23 cellular contexts compared by ENCODE assay signal in the genomic region with DNA sequence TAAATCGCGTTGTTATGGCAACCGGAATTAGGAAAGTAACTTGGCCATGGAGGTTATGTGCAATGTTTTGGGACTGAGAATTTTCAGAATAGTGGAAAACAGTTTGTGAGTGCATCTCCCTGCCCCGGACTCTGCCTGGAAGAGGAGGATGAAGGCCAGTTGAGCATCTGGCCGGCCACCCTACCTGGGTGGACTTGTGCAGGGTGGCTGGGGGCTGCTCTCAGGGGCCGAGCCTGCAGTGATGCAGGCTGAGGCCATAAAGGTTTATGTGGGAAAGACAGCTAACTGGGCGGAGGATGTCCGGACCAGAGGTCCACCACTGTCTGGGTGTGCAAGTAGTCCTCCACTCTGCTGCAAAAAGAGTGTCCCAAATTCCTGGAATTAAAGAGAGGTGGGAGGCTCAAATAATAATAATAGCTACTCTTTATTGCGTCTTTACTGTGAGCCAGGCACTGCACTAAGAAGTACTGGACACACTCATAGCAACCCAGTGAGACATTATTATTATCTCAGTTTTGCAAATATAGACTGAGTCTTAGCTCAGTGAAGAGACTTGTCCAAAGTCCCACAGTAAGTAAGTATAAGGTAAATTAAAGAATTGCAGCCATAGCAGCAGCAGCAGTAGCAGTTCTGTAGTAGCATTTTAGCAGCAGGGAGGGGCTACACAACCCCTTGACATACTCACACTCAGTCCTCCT.
"Had no signal": no experiment of that assay in that cellular context is flagged by ENCODE, and none has a peak within 500 bp of the region (broad histone marks: within the 10 kb centered on the region; RNA-seq: fewer than 3 reads in every experiment).

No MANE protein-coding gene starts in this region.

- H3K4me3 ChIP-seq: dorsolateral prefrontal cortex, gastrocnemius medialis, lower lobe of right lung, prostate gland, right atrium auricular region, smooth muscle cell, stomach, thyroid gland, vagina had no signal

- FAIRE-seq: keratinocyte had no signal

- H3K9me3 ChIP-seq: gastrocnemius medialis, lower lobe of right lung, prostate gland, right atrium auricular region, stomach, thyroid gland, vagina had no signal

- H3K9me3 Mint-ChIP-seq: natural killer cell; stimulated activated effector memory CD8-positive, alpha-beta T cell treated with anti-CD3 and anti-CD28 coated beads, Interleukin-12 subunit alpha, Interleukin-12 subunit beta, amount 100 ng/mL, for 72 hours had no signal

- H3K36me3 Mint-ChIP-seq: natural killer cell; stimulated activated effector memory CD8-positive, alpha-beta T cell treated with anti-CD3 and anti-CD28 coated beads, Interleukin-12 subunit alpha, Interleukin-12 subunit beta, amount 100 ng/mL, for 72 hours had no signal

- H3K27ac ChIP-seq: epithelial cell of prostate, gastrocnemius medialis, lower lobe of right lung, prostate gland, right atrium auricular region, stomach, thyroid gland, vagina had no signal

- DNase-seq: dorsolateral prefrontal cortex; effector CD4-positive, alpha-beta T cell; foreskin fibroblast; gastrocnemius medialis; left ventricle myocardium superior; lower lobe of right lung; natural killer cell; stimulated activated CD4-positive, alpha-beta T cell treated with anti-CD3 and anti-CD28 coated beads, Interleukin-12 subunit alpha, Interleukin-12 subunit beta, amount 100 ng/mL, for 4 hours; stimulated activated CD4-positive, alpha-beta T cell treated with anti-CD3 and anti-CD28 coated beads, Interleukin-2, amount 100 ng/mL, for 24 hours; stimulated activated CD4-positive, alpha-beta T cell treated with anti-CD3 and anti-CD28 coated beads, Interleukin-4, amount 100 ng/mL, for 24 hours; stimulated activated naive CD4-positive, alpha-beta T cell treated with Interleukin-2 at 50 U/mL for 16 hours; stomach; thyroid gland; trophoblast cell had no signal

- H3K4me2 ChIP-seq: smooth muscle cell had no signal

- H3K4me3 Mint-ChIP-seq: natural killer cell; stimulated activated effector memory CD8-positive, alpha-beta T cell treated with anti-CD3 and anti-CD28 coated beads, Interleukin-12 subunit alpha, Interleukin-12 subunit beta, amount 100 ng/mL, for 72 hours had no signal

- H3K27me3 ChIP-seq: gastrocnemius medialis, right atrium auricular region, stomach, thyroid gland, vagina had no signal

- H3K36me3 ChIP-seq: gastrocnemius medialis, lower lobe of right lung, prostate gland, right atrium auricular region, stomach, thyroid gland, vagina had no signal

- H3K27ac Mint-ChIP-seq: stimulated activated effector memory CD8-positive, alpha-beta T cell treated with anti-CD3 and anti-CD28 coated beads, Interleukin-12 subunit alpha, Interleukin-12 subunit beta, amount 100 ng/mL, for 72 hours had no signal

- ATAC-seq: esophagus mucosa; gastrocnemius medialis; left ventricle myocardium superior; lower lobe of right lung; natural killer cell; sciatic nerve; stimulated activated effector memory CD8-positive, alpha-beta T cell treated with anti-CD3 and anti-CD28 coated beads, Interleukin-12 subunit alpha, Interleukin-12 subunit beta, amount 100 ng/mL, for 72 hours had no signal

- H3K4me1 ChIP-seq: gastrocnemius medialis, lower lobe of right lung, prostate gland, stomach, thyroid gland, vagina had no signal
